Comparison of ENCODE assay signal across 33 cellular contexts in the genomic region with DNA sequence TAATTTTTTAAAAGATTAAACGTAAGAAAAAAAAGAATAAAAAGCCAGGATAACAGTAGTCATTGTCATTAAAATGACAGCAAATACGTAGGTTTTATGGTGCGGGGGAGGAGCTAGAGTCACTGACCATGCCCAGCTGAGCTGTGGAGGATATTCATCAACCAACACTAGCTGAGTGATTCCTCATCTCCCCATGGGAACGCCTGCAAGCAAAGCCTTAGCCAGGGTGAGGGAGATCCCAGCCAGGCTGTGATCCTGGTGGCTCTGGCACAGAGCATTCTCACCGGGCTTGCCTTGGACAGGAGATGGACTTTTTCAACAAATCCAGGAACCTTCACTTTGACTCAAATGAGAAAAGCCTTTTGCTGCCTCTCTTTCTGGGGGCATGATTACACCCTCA.
"Had no signal": no experiment of that assay in that cellular context is flagged by ENCODE, and none has a peak within 500 bp of the region (broad histone marks: within the 10 kb centered on the region; RNA-seq: fewer than 3 reads in every experiment).

No MANE protein-coding gene starts in this region.

- DNase-seq: activated CD4-positive, alpha-beta T cell treated with anti-CD3 and anti-CD28 coated beads for 36 hours; activated CD4-positive, alpha-beta T cell treated with anti-CD3 and anti-CD28 coated beads, Interleukin-2, amount 10 ng/mL, durations not matched to agents 7 days and 5 days; activated CD4-positive, alpha-beta T cell treated with anti-CD3 and anti-CD28 coated beads, Interleukin-2, amount 50 U/mL, for 48 hours; activated CD8-positive, alpha-beta memory T cell treated with anti-CD3 and anti-CD28 coated beads, Interleukin-2, amount 50 U/mL, for 4 hours; activated CD8-positive, alpha-beta T cell treated with anti-CD3 and anti-CD28 coated beads, Interleukin-2, amount 10 ng/mL, durations not matched to agents 7 days and 5 days; activated gamma-delta T cell; activated naive CD4-positive, alpha-beta T cell treated with Interleukin-2 at 50 U/mL for 16 hours; activated naive CD8-positive, alpha-beta T cell treated with anti-CD3 and anti-CD28 coated beads, Interleukin-2, amount 10 ng/mL, durations not matched to agents 7 days and 5 days; activated T-cell treated with anti-CD3 and anti-CD28 coated beads, Interleukin-2, amount 50 U/mL, for 48 hours; amygdala; NCI-H1092 treated with DMSO at 0.1 percent for 48 hours; NCI-H1417; NCI-H146; NCI-H187; NCI-H2029 treated with DMSO at 0.1 percent for 48 hours; NCI-H2107; NCI-H2171; NCI-H510A; NCI-H526; NCI-H748 treated with DMSO at 0.1 percent for 48 hours; NK-92 treated with Interleukin-12 subunit alpha and Interleukin-12 subunit beta, amount 100 ng/mL, for 24 hours; PC-9; Right ventricle myocardium superior; SW 1271; T-helper 1 cell; T-helper 2 cell; T-helper 9 cell had no signal

- H2AFZ ChIP-seq: PC-9 had no signal

- H3K27ac Mint-ChIP-seq: activated CD4-positive, alpha-beta T cell treated with anti-CD3 and anti-CD28 coated beads for 36 hours; activated CD4-positive, alpha-beta T cell treated with anti-CD3 and anti-CD28 coated beads, Interleukin-2, amount 10 ng/mL, durations not matched to agents 7 days and 5 days; activated CD8-positive, alpha-beta T cell treated with anti-CD3 and anti-CD28 coated beads, Interleukin-2, amount 10 ng/mL, durations not matched to agents 7 days and 5 days; activated naive CD4-positive, alpha-beta T cell treated with anti-CD3 and anti-CD28 coated beads, Interleukin-2, amount 50 U/mL, for 24 hours; activated naive CD8-positive, alpha-beta T cell treated with anti-CD3 and anti-CD28 coated beads, Interleukin-2, amount 10 ng/mL, durations not matched to agents 7 days and 5 days; activated T-helper 17 cell treated with anti-CD3 and anti-CD28 coated beads, Interleukin-2, amount 50 U/mL, for 72 hours had no signal

- H3K4me2 ChIP-seq: PC-9 had no signal

- H3K27me3 ChIP-seq: ascending aorta had no signal

- H3K9me3 Mint-ChIP-seq: activated CD4-positive, alpha-beta T cell treated with anti-CD3 and anti-CD28 coated beads, Interleukin-2, amount 10 ng/mL, durations not matched to agents 7 days and 5 days; activated naive CD4-positive, alpha-beta T cell treated with anti-CD3 and anti-CD28 coated beads, Interleukin-2, amount 50 U/mL, for 24 hours; activated T-helper 17 cell treated with anti-CD3 and anti-CD28 coated beads, Interleukin-2, amount 50 U/mL, for 72 hours had no signal

- H3K4me3 ChIP-seq: ascending aorta, K562, PC-9 had no signal

- ATAC-seq: activated CD4-positive, alpha-beta T cell treated with anti-CD3 and anti-CD28 coated beads for 36 hours; activated CD4-positive, CD25-positive, alpha-beta regulatory T cell treated with anti-CD3 and anti-CD28 coated beads, Interleukin-2, amount 50 U/mL, for 24 hours; activated CD8-positive, alpha-beta T cell treated with anti-CD3 and anti-CD28 coated beads, Interleukin-2, amount 10 ng/mL, durations not matched to agents 7 days and 5 days; activated T-helper 17 cell treated with anti-CD3 and anti-CD28 coated beads, Interleukin-2, amount 50 U/mL, for 72 hours; K562 had no signal

- H3K4me3 Mint-ChIP-seq: activated CD4-positive, alpha-beta T cell treated with anti-CD3 and anti-CD28 coated beads for 36 hours; activated CD4-positive, alpha-beta T cell treated with anti-CD3 and anti-CD28 coated beads, Interleukin-2, amount 10 ng/mL, durations not matched to agents 7 days and 5 days; activated CD8-positive, alpha-beta T cell treated with anti-CD3 and anti-CD28 coated beads, Interleukin-2, amount 10 ng/mL, durations not matched to agents 7 days and 5 days; activated naive CD4-positive, alpha-beta T cell treated with anti-CD3 and anti-CD28 coated beads, Interleukin-2, amount 50 U/mL, for 24 hours; activated naive CD8-positive, alpha-beta T cell treated with anti-CD3 and anti-CD28 coated beads, Interleukin-2, amount 10 ng/mL, durations not matched to agents 7 days and 5 days; activated T-helper 17 cell treated with anti-CD3 and anti-CD28 coated beads, Interleukin-2, amount 50 U/mL, for 72 hours had no signal

- H3K27me3 Mint-ChIP-seq: activated naive CD4-positive, alpha-beta T cell treated with anti-CD3 and anti-CD28 coated beads, Interleukin-2, amount 50 U/mL, for 24 hours; activated T-helper 17 cell treated with anti-CD3 and anti-CD28 coated beads, Interleukin-2, amount 50 U/mL, for 72 hours had no signal

- H3K9me3 ChIP-seq: ascending aorta had no signal

- H3K27ac ChIP-seq: ascending aorta, PC-9, RWPE1 had no signal

- H3K36me3 Mint-ChIP-seq: activated naive CD4-positive, alpha-beta T cell treated with anti-CD3 and anti-CD28 coated beads, Interleukin-2, amount 50 U/mL, for 24 hours; activated naive CD8-positive, alpha-beta T cell treated with anti-CD3 and anti-CD28 coated beads, Interleukin-2, amount 10 ng/mL, durations not matched to agents 7 days and 5 days had no signal
